In the genomic region with DNA sequence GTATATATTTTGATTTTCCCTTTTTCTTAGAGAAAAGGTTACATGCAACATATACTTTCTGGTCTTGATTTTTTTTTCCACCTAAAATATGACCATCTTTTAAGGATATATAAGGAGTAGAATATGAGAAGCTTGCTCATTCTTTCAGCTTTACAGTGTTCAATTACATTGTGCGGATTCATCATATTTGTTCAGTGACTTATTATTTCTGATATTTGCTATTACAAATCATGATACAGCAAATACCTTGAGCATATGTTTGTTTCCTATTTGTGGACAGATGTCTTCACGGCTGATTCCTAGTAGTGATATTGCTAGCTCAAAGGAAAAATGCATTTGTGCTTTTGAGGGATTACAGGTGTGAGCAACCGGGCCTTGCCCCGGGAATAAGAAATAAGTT, we compare ENCODE assay signal across 20 cellular contexts. TPM values are rescaled to one million over a fixed set of nuclear protein-coding genes. Genes with fewer than 3 reads are reported as not detected.
DNase-seq lines count a peak whose midpoint lies in the region; ATAC-seq, FAIRE-seq and TF ChIP-seq lines count a peak whose summit lies in the region.
"Had no signal": no experiment of that assay in that cellular context is flagged by ENCODE, and none has a peak within 500 bp of the region (broad histone marks: within the 10 kb centered on the region; RNA-seq: fewer than 3 reads in every experiment).

No MANE protein-coding gene starts in this region.

- H4K20me1 ChIP-seq in PC-3 (ENCODE audit: low read length) (no peaks in the 10 kb centered on the region), K562 (replicated peaks; ENCODE audit: control insufficient read depth, insufficient read depth, low read length) (no peaks in the 10 kb centered on the region)

- peak overlapping the region; percentile 36 for H3K4me2 ChIP-seq in A549
- peak overlapping the region; percentile 57 for H3K4me2 ChIP-seq in PC-3 (ENCODE audit: low read length)
- H3K4me2 ChIP-seq in K562 (ENCODE audit: insufficient read depth, low read length) = no peak overlapping the region

- no peak for TF ChIP-seq CTCF in A549 (IDR thresholded peaks at IDR 0.05)
- no peak for TF ChIP-seq CTCF in PC-3 (conservative IDR thresholded peaks at IDR 0.05; ENCODE audit: low read depth, low read length)
- TF ChIP-seq CTCF in K562 (IDR thresholded peaks at IDR 0.05 in 2 of 3, conservative IDR thresholded peaks at IDR 0.05 in 1 of 3; ENCODE audit: insufficient read depth in 2 of 3, low read depth in 1 of 3, low read length in 3 of 3) = no peak
- no peak for TF ChIP-seq CTCF in foreskin fibroblast (IDR thresholded peaks at IDR 0.05; ENCODE audit: low read depth, low read length)

- FAIRE-seq in A549 (lab: Jason Lieb, UNC) (no peak), K562 (lab: Jason Lieb, UNC) (no peak)
- FAIRE-seq: G401.6, GM19239, H54 had no signal

- peaks cover 12% of the 10 kb centered on the region; the same call in 1 of the 2 replicates for H3K79me2 ChIP-seq in PC-3 (ENCODE audit: low read length)
- 0 out of 3 replicates have a peak, but pooled peaks cover 2% of the 10 kb centered on the region for H3K79me2 ChIP-seq in K562 (ENCODE audit: control insufficient read depth, insufficient read depth, low read length)

- H3K9ac ChIP-seq in PC-3 (ENCODE audit: low read length) (no peak overlapping the region), K562 (ENCODE audit: insufficient read depth in 1 of 2, low read depth in 2 of 2, low read length in 2 of 2) (no peak overlapping the region)

- H2AFZ ChIP-seq in PC-3 (ENCODE audit: low read length) (no peak overlapping the region), K562 (ENCODE audit: low read depth, low read length) (no peak overlapping the region)

- WGBS in A549 (ENCODE audit: missing lambda C conversion rate) = 11% methylated on average over 4 of the region's 4 CpGs
- 92% methylated on average over 4 of the region's 4 CpGs for WGBS in K562 (ENCODE audit: insufficient coverage, low coverage, missing lambda C conversion rate)

- no peak for TF ChIP-seq EP300 in A549 (IDR thresholded peaks at IDR 0.05)
- no peak for TF ChIP-seq EP300 in K562 (IDR thresholded peaks at IDR 0.05; ENCODE audit: low read length)

- H3K27me3 ChIP-seq in PC-3 (ENCODE audit: low read length) = no peaks in the 10 kb centered on the region
- H3K27me3 ChIP-seq in K562 (ENCODE audit: control insufficient read depth in 2 of 2, insufficient read depth in 2 of 2, low read length in 2 of 2) = no peaks in the 10 kb centered on the region

- ATAC-seq in A549 (peak; percentile 36 to 78; a peak in 4 of 6 replicates), PC-3 (peak; percentile 93), K562 (no peak), GM21447 (IDR thresholded peaks at IDR 0.05; ENCODE audit: unreplicated experiment) (no peak), GM21825 (IDR thresholded peaks at IDR 0.05; ENCODE audit: unreplicated experiment) (no peak)

- peak; percentile 27 to 68 for DNase-seq in A549 (ENCODE audit: low read depth in 1 of 2, low spot score in 1 of 2)
- DNase-seq in PC-3 = peak; percentile 84
- DNase-seq in K562 (ENCODE audit: extremely low read depth in 1 of 4, low spot score in 3 of 4) = no peak
- DNase-seq in fibroblast of gingiva (ENCODE audit: low read depth) = peak; percentile 4
- no peak for DNase-seq in foreskin fibroblast
- DNase-seq: 8988T; C1 segment of cervical spinal cord; Calu3; CD4-positive, alpha-beta memory T cell; COR-L47; DMS153; DND-41; GOT3; HFFc6 had no signal

- no TSS peak for BruUV-seq in PC-3 (replicated peaks; lab: Mats Ljungman, UMichigan)
- BruUV-seq in K562 (replicated peaks; lab: Mats Ljungman, UMichigan) = no TSS peak

- H3K27ac ChIP-seq in A549 = peak overlapping the region; percentile 52 to 72
- peak overlapping the region; percentile 73 for H3K27ac ChIP-seq in PC-3 (ENCODE audit: low read length)
- H3K27ac ChIP-seq in K562 (ENCODE audit: extremely low read depth, low read depth, low read length) = no peak overlapping the region

- intact Hi-C loops in PC-3 (cut with micrococcal nuclease) (no loop called here), K562 (cut with micrococcal nuclease) (no loop called here)

- H3K9me3 ChIP-seq in A549 (no peaks in the 10 kb centered on the region), PC-3 (ENCODE audit: low read length) (no peaks in the 10 kb centered on the region), K562 (replicated peaks; ENCODE audit: control insufficient read depth, insufficient read depth, low read depth, low read length) (no peaks in the 10 kb centered on the region)
- H3K9me3 ChIP-seq: HAP-1 had no signal

- H3F3A ChIP-seq in PC-3 (ENCODE audit: low read length, unreplicated experiment) = peaks cover 4% of the 10 kb centered on the region

- no peak for TF ChIP-seq POLR2A in A549 (IDR thresholded peaks at IDR 0.05; ENCODE audit: low read length)
- TF ChIP-seq POLR2A in K562 (conservative IDR thresholded peaks at IDR 0.05) = no peak

- no peaks in the 10 kb centered on the region for H3K36me3 ChIP-seq in PC-3 (ENCODE audit: low read depth, low read length)
- H3K36me3 ChIP-seq in K562 (ENCODE audit: control insufficient read depth, insufficient read depth, low read length) = no peaks in the 10 kb centered on the region
- H3K36me3 ChIP-seq: HAP-1 had no signal

- H3K4me3 ChIP-seq in A549 (no peak overlapping the region), PC-3 (ENCODE audit: low read length) (no peak overlapping the region), K562 (no peak overlapping the region), foreskin fibroblast (ENCODE audit: low read depth in 1 of 2, low read length in 2 of 2) (no peak overlapping the region)
- H3K4me3 ChIP-seq: HAP-1 had no signal

- CTCF ChIA-PET in A549 (lab: Yijun Ruan, JAX) = interaction anchor here (1.8 kb wide), 1 partner anchor 15 kb away, joined by 4 read pairs; no protein-coding TSS in a partner anchor
- CTCF ChIA-PET in PC-3 (lab: Charles Lee) = no interaction called here
- CTCF ChIA-PET in K562 (lab: Yijun Ruan, JAX; ENCODE audit: low intra/inter-chr PET ratio) = no interaction called here

- no peaks in the 10 kb centered on the region for H3K9me1 ChIP-seq in K562 (ENCODE audit: control insufficient read depth, insufficient read depth, low read length)

- TF ChIP-seq RAD21 in A549 (conservative IDR thresholded peaks at IDR 0.05 in 1 of 2, IDR thresholded peaks at IDR 0.05 in 1 of 2) = no peak
- TF ChIP-seq RAD21 in K562 (CRISPR knock-in tag; conservative IDR thresholded peaks at IDR 0.05 in 1 of 2, IDR thresholded peaks at IDR 0.05 in 1 of 2) = no peak

- H3K9me2 ChIP-seq in PC-3 (replicated peaks; ENCODE audit: low read length) = no peaks in the 10 kb centered on the region

- in situ Hi-C loops in K562 (cut with MboI) = no loop called here

- H3K4me1 ChIP-seq in A549 = peaks cover 30% of the 10 kb centered on the region
- H3K4me1 ChIP-seq in PC-3 (ENCODE audit: insufficient read depth, low read length) = peaks cover 29% of the 10 kb centered on the region
- peaks cover 11 to 12% of the 10 kb centered on the region in 2 experiments for H3K4me1 ChIP-seq in K562 (replicated peaks in 1 of 2; ENCODE audit: control insufficient read depth in 2 of 2, insufficient read depth in 2 of 2, low read length in 2 of 2)
- H3K4me1 ChIP-seq: HAP-1 had no signal

- POLR2A ChIA-PET in A549 (lab: Yijun Ruan, JAX) (interaction anchor here (1.5 kb wide), 1 partner anchor 18 kb away, joined by 5 read pairs; the partner anchor contains the start of genes GTF3C1 and KATNIP), PC-3 (lab: Charles Lee; ENCODE audit: unreplicated experiment) (interaction anchor here (0.6 to 1.0 kb wide), 2 partner anchors 364 to 543 kb away, joined by 3 read pairs; no protein-coding TSS in a partner anchor), K562 (lab: Yijun Ruan, JAX) (no interaction called here)

RNA-seq across cellular contexts. Expression of gene KATNIP, which starts 18.1 kb away (rescaled TPM):
- polyA plus RNA-seq in A549 (2011; rRNA removed) (27.1 and 27.9 TPM in 2 replicates), A549 (2017; fragmentation: RNase III; extraction: RNeasy Plus Mini Kit Qiagen cat#74134 plus additional on column Dnase treatment) (12.8 to 13.5 TPM (median 13.4 TPM) in 3 replicates), K562 (2011; rRNA removed) (7.6 and 10.2 TPM in 2 replicates), K562 (2014; fragmentation: Illumina TruSeq; extraction: Trizol) (9.7 and 10.1 TPM in 2 replicates), K562 (2014; fragmentation: Nextera tagmentation; extraction: Ambion mirVana) (1 to 10 TPM; 1.7 to 2.6 TPM), K562 (2014; rRNA removed) (8.0 and 10.3 TPM in 2 replicates)
- polyA plus RNA-seq in A549 (2012; cell fraction: cytosol; rRNA removed) = 17.1 and 18.5 TPM in 2 replicates
- polyA plus RNA-seq in A549 (2012; cell fraction: nucleus; rRNA removed) = 77.9 and 87.4 TPM in 2 replicates
- 31.7 and 45.8 TPM in 2 replicates for polyA minus RNA-seq in A549 (2011; rRNA and poly(A)+ RNA removed)
- total RNA-seq in PC-3 (2014; rRNA removed) (19.0 and 30.0 TPM in 2 replicates), K562 (2014; rRNA removed) (6.9 and 11.2 TPM in 2 replicates), K562 (2014; rRNA removed; fragmentation: Illumina TruSeq; extraction: Trizol) (9.0 and 10.2 TPM in 2 replicates), K562 (2015; rRNA removed; fragmentation: Illumina TruSeq; extraction: Trizol) (10.2 and 10.7 TPM in 2 replicates), K562 (2021) (9.9 and 13.2 TPM in 2 replicates)
- total RNA-seq in K562 (2011; cell fraction: chromatin; rRNA removed; ENCODE audit: low replicate concordance) = 83.0 and 106 TPM in 2 replicates
- 39.1 and 48.2 TPM in 2 replicates for total RNA-seq in K562 (2011; cell fraction: nucleolus; rRNA removed)
- total RNA-seq in K562 (2011; cell fraction: nucleoplasm; rRNA removed) = 52.3 and 52.5 TPM in 2 replicates
- polyA plus RNA-seq in K562 (2011; cell fraction: cytosol; rRNA removed) = 6.3 TPM in 2 replicates
- 37.3 and 42.3 TPM in 2 replicates for polyA plus RNA-seq in K562 (2011; cell fraction: nucleus; rRNA removed)
- polyA plus RNA-seq in K562 (2012) = 7.8 and 9.3 TPM in 2 replicates
- polyA minus RNA-seq in K562 (2011; rRNA and poly(A)+ RNA removed) = 26.5 and 29.0 TPM in 2 replicates
- 6.8 and 8.2 TPM in 2 replicates for polyA minus RNA-seq in K562 (2011; cell fraction: cytosol; rRNA and poly(A)+ RNA removed)
- 21.3 and 32.2 TPM in 2 replicates for polyA minus RNA-seq in K562 (2011; cell fraction: nucleus; rRNA and poly(A)+ RNA removed)

RNA-seq across cellular contexts. Expression of gene GTF3C1, which starts 18.4 kb away (rescaled TPM):
- 40.1 and 41.6 TPM in 2 replicates for polyA plus RNA-seq in A549 (2011; rRNA removed)
- polyA plus RNA-seq in A549 (2012; cell fraction: cytosol; rRNA removed) = 45.7 and 51.2 TPM in 2 replicates
- 252 and 263 TPM in 2 replicates for polyA plus RNA-seq in A549 (2012; cell fraction: nucleus; rRNA removed)
- polyA plus RNA-seq in A549 (2017; fragmentation: RNase III; extraction: RNeasy Plus Mini Kit Qiagen cat#74134 plus additional on column Dnase treatment) = 47.8 to 54.2 TPM (median 51.8 TPM) in 3 replicates
- polyA minus RNA-seq in A549 (2011; rRNA and poly(A)+ RNA removed) = 100 and 110 TPM in 2 replicates
- total RNA-seq in PC-3 (2014; rRNA removed) = 97.5 and 138 TPM in 2 replicates
- total RNA-seq in K562 (2011; cell fraction: chromatin; rRNA removed; ENCODE audit: low replicate concordance) = 83.8 and 125 TPM in 2 replicates
- 68.3 and 75.2 TPM in 2 replicates for total RNA-seq in K562 (2011; cell fraction: nucleolus; rRNA removed)
- 75.5 and 85.5 TPM in 2 replicates for total RNA-seq in K562 (2011; cell fraction: nucleoplasm; rRNA removed)
- total RNA-seq in K562 (2014; rRNA removed) = 47.9 and 55.3 TPM in 2 replicates
- total RNA-seq in K562 (2014; rRNA removed; fragmentation: Illumina TruSeq; extraction: Trizol) = 21.1 and 23.7 TPM in 2 replicates
- total RNA-seq in K562 (2015; rRNA removed; fragmentation: Illumina TruSeq; extraction: Trizol) = 30.9 and 33.5 TPM in 2 replicates
- 61.5 and 63.6 TPM in 2 replicates for total RNA-seq in K562 (2021)
- polyA plus RNA-seq in K562 (2011; rRNA removed) = 10.1 and 18.4 TPM in 2 replicates
- 21.0 and 31.9 TPM in 2 replicates for polyA plus RNA-seq in K562 (2011; cell fraction: cytosol; rRNA removed)
- 58.0 and 75.6 TPM in 2 replicates for polyA plus RNA-seq in K562 (2011; cell fraction: nucleus; rRNA removed)
- 32.0 and 44.4 TPM in 2 replicates for polyA plus RNA-seq in K562 (2012)
- polyA plus RNA-seq in K562 (2014; fragmentation: Illumina TruSeq; extraction: Trizol) = 41.2 and 45.9 TPM in 2 replicates
- 1 to 10 TPM in 1 of 2 experiments, under 1 TPM in 1; 0.72 to 2.5 TPM for polyA plus RNA-seq in K562 (2014; fragmentation: Nextera tagmentation; extraction: Ambion mirVana)
- polyA plus RNA-seq in K562 (2014; rRNA removed) = 26.6 and 46.5 TPM in 2 replicates
- 37.4 and 47.6 TPM in 2 replicates for polyA minus RNA-seq in K562 (2011; rRNA and poly(A)+ RNA removed)
- 42.9 and 50.3 TPM in 2 replicates for polyA minus RNA-seq in K562 (2011; cell fraction: cytosol; rRNA and poly(A)+ RNA removed)
- polyA minus RNA-seq in K562 (2011; cell fraction: nucleus; rRNA and poly(A)+ RNA removed) = 29.6 and 48.8 TPM in 2 replicates

Comparison
In these comparisons a context has a peak if more than half of its experiments do, and no peak if none do; other contexts are left out.
1. ATAC-seq: peak in A549 (2 of 2) and PC-3 (single experiment); none in K562 (single experiment), GM21447 (single experiment) and GM21825 (single experiment).
2. DNase-seq: peak in A549 (2 of 2), PC-3 (single experiment) and fibroblast of gingiva (single experiment); none in K562 (0 of 4) and foreskin fibroblast (0 of 2).
3. Of the 35 proteins assayed by ChIP-seq in both K562 and A549: peak only in K562: none; only in A549: MAFK and MAX; in both: none; in neither: 33.